Comparison of ENCODE assay signal across 8 cellular contexts in genomic region chr10:124791378-124792348, GRCh38. TPM values are rescaled to one million over a fixed set of nuclear protein-coding genes. Genes with fewer than 3 reads are reported as not detected.
DNase-seq lines count a peak whose midpoint lies in the region; ATAC-seq, FAIRE-seq and TF ChIP-seq lines count a peak whose summit lies in the region.

Gene EEF1AKMT2 (minus strand): TSS chr10:124791887. CDS start chr10:124791833, 54 bp downstream.

- peak; percentile 27 for FAIRE-seq in urothelium cell line (lab: Jason Lieb, UNC)

- intact Hi-C loops in T-helper 1 cell treated with Interleukin-12 subunit alpha and Interleukin-12 subunit beta and Interleukin-4 antibody, amounts not matched to agents 30 ng/mL and 1 ng/mL, for 36 hours (cut with micrococcal nuclease): loop anchor here (1.0 to 5.0 kb wide), 10 partner anchors 10 to 373 kb away; partner anchors contain the start of genes ABRAXAS2, FAM53B, LHPP and OAT
- intact Hi-C loops in left ventricle myocardium inferior (cut with micrococcal nuclease): no loop called here

- peaks cover 26% of the 10 kb centered on the region for H3K36me3 ChIP-seq in left ventricle myocardium inferior

- peaks cover 22% of the 10 kb centered on the region for H3K4me1 ChIP-seq in left ventricle myocardium inferior

- H3K27ac ChIP-seq in left ventricle myocardium inferior (replicated peaks): peak within 1 kb of the TSS; percentile 92

- in situ Hi-C loops in GM13976 (cut with MboI; ENCODE audit: low sequenced_read_pairs, unreplicated experiment): no loop called here

- ATAC-seq in HG02798 (IDR thresholded peaks at IDR 0.05; ENCODE audit: poor library complexity, unreplicated experiment): peak; percentile 95

- H3K9me3 ChIP-seq in left ventricle myocardium inferior (replicated peaks): no peaks in the 10 kb centered on the region

- H3K4me3 ChIP-seq in left ventricle myocardium inferior: peak within 1 kb of the TSS; percentile 93

- DNase-seq in GM13976 (ENCODE audit: low spot score) (peak; percentile 96), NCI-H1417 (lab: John Stamatoyannopoulos, UW) (peak; percentile 76 to 89 (median 86)), amniotic epithelial cell (ENCODE audit: low read depth) (peak; percentile 73), left ventricle myocardium inferior (peak; percentile 84), pulmonary artery endothelial cell (ENCODE audit: low read depth, low spot score) (peak; percentile 54), urothelium cell line (ENCODE audit: low spot score) (peak; percentile 92)

- H3K27me3 ChIP-seq in left ventricle myocardium inferior (ENCODE audit: low read depth): no peaks in the 10 kb centered on the region

- TF ChIP-seq CTCF in GM13976 (IDR thresholded peaks at IDR 0.05; ENCODE audit: borderline replicate concordance, control extremely low read depth, extremely low read depth, insufficient read depth, missing control alignments): no peak
- peak; percentile 73 for TF ChIP-seq CTCF in left ventricle myocardium inferior (IDR thresholded peaks at IDR 0.05; ENCODE audit: borderline replicate concordance)

RNA-seq across cellular contexts. Expression of gene EEF1AKMT2, which starts in this region (rescaled TPM):
- 21.0 and 21.6 TPM in 2 replicates for total RNA-seq in T-helper 1 cell treated with Interleukin-12 subunit alpha and Interleukin-12 subunit beta and Interleukin-4 antibody, amounts not matched to agents 30 ng/mL and 1 ng/mL, for 36 hours
- total RNA-seq in left ventricle myocardium inferior (13.8 TPM), pulmonary artery endothelial cell (22.2 and 28.3 TPM in 2 replicates)

Comparison
In these comparisons a context has a peak if more than half of its experiments do, and no peak if none do; other contexts are left out.
1. Peak in every context shown above with its lines: DNase-seq, ATAC-seq, H3K4me3 ChIP-seq and H3K27ac ChIP-seq.